20 cellular contexts compared by ENCODE assay signal in the genomic region with DNA sequence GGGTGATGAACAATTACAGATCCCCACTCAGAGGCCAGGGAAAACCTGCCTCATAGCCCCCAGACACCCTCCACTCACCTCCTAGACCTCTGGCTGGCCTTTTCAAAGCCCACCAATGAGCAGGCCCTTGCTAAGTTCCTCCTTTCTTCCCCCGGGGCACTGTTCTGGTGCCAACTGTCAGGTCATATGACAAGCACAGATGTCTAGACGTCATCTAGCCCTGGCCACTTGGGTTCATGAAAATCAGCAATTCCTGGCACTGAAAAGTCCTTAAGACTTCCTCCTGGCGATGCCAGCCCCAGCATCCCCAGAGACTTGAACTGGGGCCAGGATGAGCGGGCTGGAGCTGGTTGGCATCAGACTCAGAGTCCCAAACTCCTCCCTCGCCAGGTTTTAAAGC.
DNase-seq lines count a peak whose midpoint lies in the region; ATAC-seq and TF ChIP-seq lines count a peak whose summit lies in the region.
"Had no signal": no experiment of that assay in that cellular context is flagged by ENCODE, and none has a peak within 500 bp of the region (broad histone marks: within the 10 kb centered on the region; RNA-seq: fewer than 3 reads in every experiment).

No MANE protein-coding gene starts in this region.

- H3K4me1 Mint-ChIP-seq in nephron, result peaks cover 48% of the 10 kb centered on the region
- H3K4me1 Mint-ChIP-seq: CD4-positive, CD25-positive, alpha-beta regulatory T cell had no signal

- no peak for TF ChIP-seq CTCF in AG10803 (conservative IDR thresholded peaks at IDR 0.05; ENCODE audit: low read length)
- no peak for TF ChIP-seq CTCF in LNCaP clone FGC (IDR thresholded peaks at IDR 0.05; ENCODE audit: control insufficient read depth, extremely low read depth, insufficient read depth)
- no peak for TF ChIP-seq CTCF in nephron (IDR thresholded peaks at IDR 0.05; ENCODE audit: unreplicated experiment in 3 of 3)
- no peak for TF ChIP-seq CTCF in lower lobe of right lung (IDR thresholded peaks at IDR 0.05)

- no peaks in the 10 kb centered on the region for H3K4me1 ChIP-seq in lower lobe of right lung
- H3K4me1 ChIP-seq: SJSA1 had no signal

- peaks cover 9% of the 10 kb centered on the region for H3K9me3 Mint-ChIP-seq in nephron
- H3K9me3 Mint-ChIP-seq: CD4-positive, CD25-positive, alpha-beta regulatory T cell; T-helper 1 cell treated with Interleukin-12 subunit alpha and Interleukin-12 subunit beta and Interleukin-4 antibody, amounts not matched to agents 30 μg/mL and 1 μg/mL, for 36 hours had no signal

- ATAC-seq in lower lobe of right lung (no peak), GM18861 (IDR thresholded peaks at IDR 0.05; ENCODE audit: unreplicated experiment) (no peak)
- ATAC-seq: left lobe of liver had no signal

- H3K27ac Mint-ChIP-seq in nephron, result peak overlapping the region in 2 of 3 experiments; percentile 36 to 69
- H3K27ac Mint-ChIP-seq: CD4-positive, CD25-positive, alpha-beta regulatory T cell; T-helper 1 cell treated with Interleukin-12 subunit alpha and Interleukin-12 subunit beta and Interleukin-4 antibody, amounts not matched to agents 30 μg/mL and 1 μg/mL, for 36 hours had no signal

- no peaks in the 10 kb centered on the region for H3K9me3 ChIP-seq in lower lobe of right lung
- H3K9me3 ChIP-seq: heart left ventricle, SJSA1 had no signal

- in situ Hi-C loops in SK-MEL-5 (cut with HindIII; ENCODE audit: low pct_unique_long_range_greater_than_20kb, low sequenced_read_pairs), result no loop called here

- H3K27ac ChIP-seq in lower lobe of right lung, result no peak overlapping the region
- H3K27ac ChIP-seq: heart left ventricle, SJSA1 had no signal

- H3K4me3 Mint-ChIP-seq in nephron, result no peak overlapping the region
- H3K4me3 Mint-ChIP-seq: CD4-positive, CD25-positive, alpha-beta regulatory T cell; neural crest cell; T-helper 1 cell treated with Interleukin-12 subunit alpha and Interleukin-12 subunit beta and Interleukin-4 antibody, amounts not matched to agents 30 μg/mL and 1 μg/mL, for 36 hours had no signal

- H3K36me3 ChIP-seq in lower lobe of right lung, result no peaks in the 10 kb centered on the region
- H3K36me3 ChIP-seq: heart left ventricle, SJSA1 had no signal

- no peaks in the 10 kb centered on the region for H3K27me3 Mint-ChIP-seq in nephron (ENCODE audit: low read depth)

- no peak overlapping the region for H3K4me3 ChIP-seq in AG10803 (ENCODE audit: low read length)
- H3K4me3 ChIP-seq in LNCaP clone FGC (ENCODE audit: low read depth, low read length), result no peak overlapping the region
- H3K4me3 ChIP-seq in lower lobe of right lung, result no peak overlapping the region
- H3K4me3 ChIP-seq: heart left ventricle, SJSA1 had no signal

- no peaks in the 10 kb centered on the region for H3K36me3 Mint-ChIP-seq in nephron (ENCODE audit: low read depth)
- H3K36me3 Mint-ChIP-seq: CD4-positive, CD25-positive, alpha-beta regulatory T cell had no signal

- no peaks in the 10 kb centered on the region for H3K27me3 ChIP-seq in lower lobe of right lung (ENCODE audit: low read depth)
- H3K27me3 ChIP-seq: SJSA1 had no signal

- intact Hi-C loops in lower lobe of right lung (cut with DNase I), result no loop called here

- peak; percentile 4 for DNase-seq in AG10803 (ENCODE audit: low read depth)
- DNase-seq in LNCaP clone FGC (ENCODE audit: low read depth), result peak; percentile 4
- DNase-seq in SK-MEL-5 (ENCODE audit: low read depth, low spot score), result peak; percentile 1
- no peak for DNase-seq in NCI-H187 treated with DMSO at 0.1 percent for 48 hours (lab: John Stamatoyannopoulos, UW)
- no peak for DNase-seq in lower lobe of right lung
- no peak for DNase-seq in activated CD4-positive, alpha-beta T cell treated with anti-CD3 and anti-CD28 coated beads for 48 hours
- DNase-seq: activated CD8-positive, alpha-beta memory T cell treated with anti-CD3 and anti-CD28 coated beads for 24 hours; activated naive CD4-positive, alpha-beta T cell treated with anti-CD3 and anti-CD28 coated beads, Interleukin-2, amount 50 U/mL, for 16 hours; activated T-cell treated with anti-CD3 and anti-CD28 coated beads, Interleukin-2, amount 50 U/mL, for 48 hours; CD4-positive, CD25-positive, alpha-beta regulatory T cell; DMS53; NCI-H2227 treated with DMSO at 0.1 percent for 48 hours; posterior cingulate gyrus had no signal

Comparison
In these comparisons a context has a peak if more than half of its experiments do, and no peak if none do; other contexts are left out.
1. DNase-seq: peak in AG10803 (single experiment), LNCaP clone FGC (single experiment) and SK-MEL-5 (single experiment); none in NCI-H187 treated with DMSO at 0.1 percent for 48 hours (single experiment), lower lobe of right lung (single experiment) and activated CD4-positive, alpha-beta T cell treated with anti-CD3 and anti-CD28 coated beads for 48 hours (single experiment).